Comparison of ENCODE assay signal across 1 cellular context in the genomic region with DNA sequence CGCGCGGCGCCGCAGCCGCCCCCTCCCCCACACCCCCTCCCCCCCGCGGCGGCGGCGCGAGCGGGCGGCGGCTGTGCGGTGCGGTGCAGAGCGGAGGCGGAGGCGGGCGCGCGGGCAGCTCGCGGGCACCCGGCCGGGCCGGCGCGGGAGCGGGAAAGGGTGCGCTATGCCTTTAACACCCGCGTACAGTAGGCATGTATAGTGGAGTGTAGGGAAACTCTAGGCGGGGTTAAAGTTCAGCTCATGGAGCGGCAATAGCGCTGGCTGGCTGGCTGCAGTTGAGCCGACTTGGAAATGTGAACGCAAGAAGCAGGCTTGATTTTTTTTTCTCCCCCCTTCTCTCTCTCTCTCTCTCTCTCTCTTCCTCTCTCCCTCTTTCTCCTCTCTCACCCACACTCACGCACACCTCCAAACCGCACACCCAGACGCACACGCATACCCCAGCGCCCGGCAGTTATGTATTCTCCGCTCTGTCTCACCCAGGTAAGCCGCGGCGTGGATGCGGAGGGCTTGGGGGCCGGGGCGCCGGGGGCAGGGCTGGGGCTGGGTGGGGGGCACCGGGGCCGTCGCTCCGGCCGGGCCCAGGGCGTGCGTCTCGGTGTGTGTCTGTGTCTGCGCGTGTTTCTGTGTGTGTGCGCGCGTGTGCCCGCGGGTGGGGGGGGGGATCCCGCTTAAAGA.
TF ChIP-seq lines count a peak whose summit lies in the region.

A gene (plus strand): TSS at position 226 of the 678 bp plus-strand sequence.

TF ChIP-seq in HepG2, 621 proteins besides CTCF, POLR2A, EP300 and RAD21 (continued from another document and continues in another):
- TF ChIP-seq, protein P1, sequence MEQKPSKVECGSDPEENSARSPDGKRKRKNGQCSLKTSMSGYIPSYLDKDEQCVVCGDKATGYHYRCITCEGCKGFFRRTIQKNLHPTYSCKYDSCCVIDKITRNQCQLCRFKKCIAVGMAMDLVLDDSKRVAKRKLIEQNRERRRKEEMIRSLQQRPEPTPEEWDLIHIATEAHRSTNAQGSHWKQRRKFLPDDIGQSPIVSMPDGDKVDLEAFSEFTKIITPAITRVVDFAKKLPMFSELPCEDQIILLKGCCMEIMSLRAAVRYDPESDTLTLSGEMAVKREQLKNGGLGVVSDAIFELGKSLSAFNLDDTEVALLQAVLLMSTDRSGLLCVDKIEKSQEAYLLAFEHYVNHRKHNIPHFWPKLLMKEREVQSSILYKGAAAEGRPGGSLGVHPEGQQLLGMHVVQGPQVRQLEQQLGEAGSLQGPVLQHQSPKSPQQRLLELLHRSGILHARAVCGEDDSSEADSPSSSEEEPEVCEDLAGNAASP (CRISPR knock-in tag; IDR thresholded peaks at IDR 0.05; ENCODE audit: borderline replicate concordance): no peak
- TF ChIP-seq MED1 (CRISPR knock-in tag; IDR thresholded peaks at IDR 0.05) (peak; percentile 41; the same call in 1 of the 2 replicates), SAP130 (CRISPR knock-in tag; IDR thresholded peaks at IDR 0.05; ENCODE audit: low read depth) (peak; percentile 37; the same call in 1 of the 2 replicates), LCORL (IDR thresholded peaks at IDR 0.05) (no peak), LCORL (CRISPR knock-in tag; IDR thresholded peaks at IDR 0.05) (no peak), KLF15 (CRISPR knock-in tag; IDR thresholded peaks at IDR 0.05; ENCODE audit: borderline replicate concordance) (no peak), ZNF317 (CRISPR knock-in tag; IDR thresholded peaks at IDR 0.05) (no peak), ARNT (IDR thresholded peaks at IDR 0.05) (no peak), ZNF703 (CRISPR knock-in tag; IDR thresholded peaks at IDR 0.05; ENCODE audit: borderline replicate concordance) (no peak), REXO4 (CRISPR knock-in tag; IDR thresholded peaks at IDR 0.05; ENCODE audit: borderline replicate concordance) (no peak), CCAR2 (optimal IDR thresholded peaks at IDR 0.05; ENCODE audit: low read depth, low read length) (no peak), SP5 (CRISPR knock-in tag; IDR thresholded peaks at IDR 0.05; ENCODE audit: borderline replicate concordance, low read depth) (no peak), REPIN1 (CRISPR knock-in tag; IDR thresholded peaks at IDR 0.05; ENCODE audit: borderline replicate concordance, low read depth) (no peak), HDAC6 (IDR thresholded peaks at IDR 0.05; ENCODE audit: low read depth, low read length) (no peak), ZSCAN9 (CRISPR knock-in tag; IDR thresholded peaks at IDR 0.05; ENCODE audit: borderline replicate concordance) (no peak), ZNF678 (CRISPR knock-in tag; IDR thresholded peaks at IDR 0.05) (no peak), HNRNPH1 (optimal IDR thresholded peaks at IDR 0.05; ENCODE audit: low read depth, low read length) (no peak), IRF2 (CRISPR knock-in tag; IDR thresholded peaks at IDR 0.05) (no peak), FOXP1 (IDR thresholded peaks at IDR 0.05) (no peak), FOXP1 (CRISPR knock-in tag; IDR thresholded peaks at IDR 0.05) (no peak), CBX2 (IDR thresholded peaks at IDR 0.05; ENCODE audit: low read depth, low read length) (no peak), CBX2 (CRISPR knock-in tag; IDR thresholded peaks at IDR 0.05; ENCODE audit: low read depth) (no peak), ZFP41 (CRISPR knock-in tag; IDR thresholded peaks at IDR 0.05; ENCODE audit: borderline replicate concordance) (no peak)
- TF ChIP-seq, protein P2, sequence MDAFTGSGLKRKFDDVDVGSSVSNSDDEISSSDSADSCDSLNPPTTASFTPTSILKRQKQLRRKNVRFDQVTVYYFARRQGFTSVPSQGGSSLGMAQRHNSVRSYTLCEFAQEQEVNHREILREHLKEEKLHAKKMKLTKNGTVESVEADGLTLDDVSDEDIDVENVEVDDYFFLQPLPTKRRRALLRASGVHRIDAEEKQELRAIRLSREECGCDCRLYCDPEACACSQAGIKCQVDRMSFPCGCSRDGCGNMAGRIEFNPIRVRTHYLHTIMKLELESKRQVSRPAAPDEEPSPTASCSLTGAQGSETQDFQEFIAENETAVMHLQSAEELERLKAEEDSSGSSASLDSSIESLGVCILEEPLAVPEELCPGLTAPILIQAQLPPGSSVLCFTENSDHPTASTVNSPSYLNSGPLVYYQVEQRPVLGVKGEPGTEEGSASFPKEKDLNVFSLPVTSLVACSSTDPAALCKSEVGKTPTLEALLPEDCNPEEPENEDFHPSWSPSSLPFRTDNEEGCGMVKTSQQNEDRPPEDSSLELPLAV (CRISPR knock-in tag; conservative IDR thresholded peaks at IDR 0.05; ENCODE audit: low read depth): no peak
- TF ChIP-seq, protein P3, sequence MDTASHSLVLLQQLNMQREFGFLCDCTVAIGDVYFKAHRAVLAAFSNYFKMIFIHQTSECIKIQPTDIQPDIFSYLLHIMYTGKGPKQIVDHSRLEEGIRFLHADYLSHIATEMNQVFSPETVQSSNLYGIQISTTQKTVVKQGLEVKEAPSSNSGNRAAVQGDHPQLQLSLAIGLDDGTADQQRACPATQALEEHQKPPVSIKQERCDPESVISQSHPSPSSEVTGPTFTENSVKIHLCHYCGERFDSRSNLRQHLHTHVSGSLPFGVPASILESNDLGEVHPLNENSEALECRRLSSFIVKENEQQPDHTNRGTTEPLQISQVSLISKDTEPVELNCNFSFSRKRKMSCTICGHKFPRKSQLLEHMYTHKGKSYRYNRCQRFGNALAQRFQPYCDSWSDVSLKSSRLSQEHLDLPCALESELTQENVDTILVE (CRISPR knock-in tag; IDR thresholded peaks at IDR 0.05): no peak
- TF ChIP-seq, protein P4, sequence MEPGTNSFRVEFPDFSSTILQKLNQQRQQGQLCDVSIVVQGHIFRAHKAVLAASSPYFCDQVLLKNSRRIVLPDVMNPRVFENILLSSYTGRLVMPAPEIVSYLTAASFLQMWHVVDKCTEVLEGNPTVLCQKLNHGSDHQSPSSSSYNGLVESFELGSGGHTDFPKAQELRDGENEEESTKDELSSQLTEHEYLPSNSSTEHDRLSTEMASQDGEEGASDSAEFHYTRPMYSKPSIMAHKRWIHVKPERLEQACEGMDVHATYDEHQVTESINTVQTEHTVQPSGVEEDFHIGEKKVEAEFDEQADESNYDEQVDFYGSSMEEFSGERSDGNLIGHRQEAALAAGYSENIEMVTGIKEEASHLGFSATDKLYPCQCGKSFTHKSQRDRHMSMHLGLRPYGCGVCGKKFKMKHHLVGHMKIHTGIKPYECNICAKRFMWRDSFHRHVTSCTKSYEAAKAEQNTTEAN (CRISPR knock-in tag; conservative IDR thresholded peaks at IDR 0.05): peak; percentile 20; the same call in 1 of the 2 replicates
- TF ChIP-seq, protein P5, sequence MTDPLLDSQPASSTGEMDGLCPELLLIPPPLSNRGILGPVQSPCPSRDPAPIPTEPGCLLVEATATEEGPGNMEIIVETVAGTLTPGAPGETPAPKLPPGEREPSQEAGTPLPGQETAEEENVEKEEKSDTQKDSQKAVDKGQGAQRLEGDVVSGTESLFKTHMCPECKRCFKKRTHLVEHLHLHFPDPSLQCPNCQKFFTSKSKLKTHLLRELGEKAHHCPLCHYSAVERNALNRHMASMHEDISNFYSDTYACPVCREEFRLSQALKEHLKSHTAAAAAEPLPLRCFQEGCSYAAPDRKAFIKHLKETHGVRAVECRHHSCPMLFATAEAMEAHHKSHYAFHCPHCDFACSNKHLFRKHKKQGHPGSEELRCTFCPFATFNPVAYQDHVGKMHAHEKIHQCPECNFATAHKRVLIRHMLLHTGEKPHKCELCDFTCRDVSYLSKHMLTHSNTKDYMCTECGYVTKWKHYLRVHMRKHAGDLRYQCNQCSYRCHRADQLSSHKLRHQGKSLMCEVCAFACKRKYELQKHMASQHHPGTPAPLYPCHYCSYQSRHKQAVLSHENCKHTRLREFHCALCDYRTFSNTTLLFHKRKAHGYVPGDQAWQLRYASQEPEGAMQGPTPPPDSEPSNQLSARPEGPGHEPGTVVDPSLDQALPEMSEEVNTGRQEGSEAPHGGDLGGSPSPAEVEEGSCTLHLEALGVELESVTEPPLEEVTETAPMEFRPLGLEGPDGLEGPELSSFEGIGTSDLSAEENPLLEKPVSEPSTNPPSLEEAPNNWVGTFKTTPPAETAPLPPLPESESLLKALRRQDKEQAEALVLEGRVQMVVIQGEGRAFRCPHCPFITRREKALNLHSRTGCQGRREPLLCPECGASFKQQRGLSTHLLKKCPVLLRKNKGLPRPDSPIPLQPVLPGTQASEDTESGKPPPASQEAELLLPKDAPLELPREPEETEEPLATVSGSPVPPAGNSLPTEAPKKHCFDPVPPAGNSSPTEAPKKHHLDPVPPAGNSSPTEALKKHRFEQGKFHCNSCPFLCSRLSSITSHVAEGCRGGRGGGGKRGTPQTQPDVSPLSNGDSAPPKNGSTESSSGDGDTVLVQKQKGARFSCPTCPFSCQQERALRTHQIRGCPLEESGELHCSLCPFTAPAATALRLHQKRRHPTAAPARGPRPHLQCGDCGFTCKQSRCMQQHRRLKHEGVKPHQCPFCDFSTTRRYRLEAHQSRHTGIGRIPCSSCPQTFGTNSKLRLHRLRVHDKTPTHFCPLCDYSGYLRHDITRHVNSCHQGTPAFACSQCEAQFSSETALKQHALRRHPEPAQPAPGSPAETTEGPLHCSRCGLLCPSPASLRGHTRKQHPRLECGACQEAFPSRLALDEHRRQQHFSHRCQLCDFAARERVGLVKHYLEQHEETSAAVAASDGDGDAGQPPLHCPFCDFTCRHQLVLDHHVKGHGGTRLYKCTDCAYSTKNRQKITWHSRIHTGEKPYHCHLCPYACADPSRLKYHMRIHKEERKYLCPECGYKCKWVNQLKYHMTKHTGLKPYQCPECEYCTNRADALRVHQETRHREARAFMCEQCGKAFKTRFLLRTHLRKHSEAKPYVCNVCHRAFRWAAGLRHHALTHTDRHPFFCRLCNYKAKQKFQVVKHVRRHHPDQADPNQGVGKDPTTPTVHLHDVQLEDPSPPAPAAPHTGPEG (CRISPR knock-in tag; IDR thresholded peaks at IDR 0.05): no peak
- TF ChIP-seq, protein P6, sequence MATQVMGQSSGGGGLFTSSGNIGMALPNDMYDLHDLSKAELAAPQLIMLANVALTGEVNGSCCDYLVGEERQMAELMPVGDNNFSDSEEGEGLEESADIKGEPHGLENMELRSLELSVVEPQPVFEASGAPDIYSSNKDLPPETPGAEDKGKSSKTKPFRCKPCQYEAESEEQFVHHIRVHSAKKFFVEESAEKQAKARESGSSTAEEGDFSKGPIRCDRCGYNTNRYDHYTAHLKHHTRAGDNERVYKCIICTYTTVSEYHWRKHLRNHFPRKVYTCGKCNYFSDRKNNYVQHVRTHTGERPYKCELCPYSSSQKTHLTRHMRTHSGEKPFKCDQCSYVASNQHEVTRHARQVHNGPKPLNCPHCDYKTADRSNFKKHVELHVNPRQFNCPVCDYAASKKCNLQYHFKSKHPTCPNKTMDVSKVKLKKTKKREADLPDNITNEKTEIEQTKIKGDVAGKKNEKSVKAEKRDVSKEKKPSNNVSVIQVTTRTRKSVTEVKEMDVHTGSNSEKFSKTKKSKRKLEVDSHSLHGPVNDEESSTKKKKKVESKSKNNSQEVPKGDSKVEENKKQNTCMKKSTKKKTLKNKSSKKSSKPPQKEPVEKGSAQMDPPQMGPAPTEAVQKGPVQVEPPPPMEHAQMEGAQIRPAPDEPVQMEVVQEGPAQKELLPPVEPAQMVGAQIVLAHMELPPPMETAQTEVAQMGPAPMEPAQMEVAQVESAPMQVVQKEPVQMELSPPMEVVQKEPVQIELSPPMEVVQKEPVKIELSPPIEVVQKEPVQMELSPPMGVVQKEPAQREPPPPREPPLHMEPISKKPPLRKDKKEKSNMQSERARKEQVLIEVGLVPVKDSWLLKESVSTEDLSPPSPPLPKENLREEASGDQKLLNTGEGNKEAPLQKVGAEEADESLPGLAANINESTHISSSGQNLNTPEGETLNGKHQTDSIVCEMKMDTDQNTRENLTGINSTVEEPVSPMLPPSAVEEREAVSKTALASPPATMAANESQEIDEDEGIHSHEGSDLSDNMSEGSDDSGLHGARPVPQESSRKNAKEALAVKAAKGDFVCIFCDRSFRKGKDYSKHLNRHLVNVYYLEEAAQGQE (IDR thresholded peaks at IDR 0.05; ENCODE audit: borderline replicate concordance in 1 of 2, low read depth in 1 of 2, low read length in 2 of 2): no peak; a peak in 1 of 4 replicates
- TF ChIP-seq, protein P7, sequence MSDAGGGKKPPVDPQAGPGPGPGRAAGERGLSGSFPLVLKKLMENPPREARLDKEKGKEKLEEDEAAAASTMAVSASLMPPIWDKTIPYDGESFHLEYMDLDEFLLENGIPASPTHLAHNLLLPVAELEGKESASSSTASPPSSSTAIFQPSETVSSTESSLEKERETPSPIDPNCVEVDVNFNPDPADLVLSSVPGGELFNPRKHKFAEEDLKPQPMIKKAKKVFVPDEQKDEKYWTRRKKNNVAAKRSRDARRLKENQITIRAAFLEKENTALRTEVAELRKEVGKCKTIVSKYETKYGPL (CRISPR knock-in tag; IDR thresholded peaks at IDR 0.05): no peak
- TF ChIP-seq, protein P8, sequence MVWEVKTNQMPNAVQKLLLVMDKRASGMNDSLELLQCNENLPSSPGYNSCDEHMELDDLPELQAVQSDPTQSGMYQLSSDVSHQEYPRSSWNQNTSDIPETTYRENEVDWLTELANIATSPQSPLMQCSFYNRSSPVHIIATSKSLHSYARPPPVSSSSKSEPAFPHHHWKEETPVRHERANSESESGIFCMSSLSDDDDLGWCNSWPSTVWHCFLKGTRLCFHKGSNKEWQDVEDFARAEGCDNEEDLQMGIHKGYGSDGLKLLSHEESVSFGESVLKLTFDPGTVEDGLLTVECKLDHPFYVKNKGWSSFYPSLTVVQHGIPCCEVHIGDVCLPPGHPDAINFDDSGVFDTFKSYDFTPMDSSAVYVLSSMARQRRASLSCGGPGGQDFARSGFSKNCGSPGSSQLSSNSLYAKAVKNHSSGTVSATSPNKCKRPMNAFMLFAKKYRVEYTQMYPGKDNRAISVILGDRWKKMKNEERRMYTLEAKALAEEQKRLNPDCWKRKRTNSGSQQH (CRISPR knock-in tag; IDR thresholded peaks at IDR 0.05; ENCODE audit: low read depth): peak; percentile 15; the same call in 1 of the 2 replicates
- TF ChIP-seq, protein P9, sequence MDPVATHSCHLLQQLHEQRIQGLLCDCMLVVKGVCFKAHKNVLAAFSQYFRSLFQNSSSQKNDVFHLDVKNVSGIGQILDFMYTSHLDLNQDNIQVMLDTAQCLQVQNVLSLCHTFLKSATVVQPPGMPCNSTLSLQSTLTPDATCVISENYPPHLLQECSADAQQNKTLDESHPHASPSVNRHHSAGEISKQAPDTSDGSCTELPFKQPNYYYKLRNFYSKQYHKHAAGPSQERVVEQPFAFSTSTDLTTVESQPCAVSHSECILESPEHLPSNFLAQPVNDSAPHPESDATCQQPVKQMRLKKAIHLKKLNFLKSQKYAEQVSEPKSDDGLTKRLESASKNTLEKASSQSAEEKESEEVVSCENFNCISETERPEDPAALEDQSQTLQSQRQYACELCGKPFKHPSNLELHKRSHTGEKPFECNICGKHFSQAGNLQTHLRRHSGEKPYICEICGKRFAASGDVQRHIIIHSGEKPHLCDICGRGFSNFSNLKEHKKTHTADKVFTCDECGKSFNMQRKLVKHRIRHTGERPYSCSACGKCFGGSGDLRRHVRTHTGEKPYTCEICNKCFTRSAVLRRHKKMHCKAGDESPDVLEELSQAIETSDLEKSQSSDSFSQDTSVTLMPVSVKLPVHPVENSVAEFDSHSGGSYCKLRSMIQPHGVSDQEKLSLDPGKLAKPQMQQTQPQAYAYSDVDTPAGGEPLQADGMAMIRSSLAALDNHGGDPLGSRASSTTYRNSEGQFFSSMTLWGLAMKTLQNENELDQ (CRISPR knock-in tag; IDR thresholded peaks at IDR 0.05; ENCODE audit: borderline replicate concordance): no peak
